Comparison of ENCODE assay signal across 9 cellular contexts in the genomic region with DNA sequence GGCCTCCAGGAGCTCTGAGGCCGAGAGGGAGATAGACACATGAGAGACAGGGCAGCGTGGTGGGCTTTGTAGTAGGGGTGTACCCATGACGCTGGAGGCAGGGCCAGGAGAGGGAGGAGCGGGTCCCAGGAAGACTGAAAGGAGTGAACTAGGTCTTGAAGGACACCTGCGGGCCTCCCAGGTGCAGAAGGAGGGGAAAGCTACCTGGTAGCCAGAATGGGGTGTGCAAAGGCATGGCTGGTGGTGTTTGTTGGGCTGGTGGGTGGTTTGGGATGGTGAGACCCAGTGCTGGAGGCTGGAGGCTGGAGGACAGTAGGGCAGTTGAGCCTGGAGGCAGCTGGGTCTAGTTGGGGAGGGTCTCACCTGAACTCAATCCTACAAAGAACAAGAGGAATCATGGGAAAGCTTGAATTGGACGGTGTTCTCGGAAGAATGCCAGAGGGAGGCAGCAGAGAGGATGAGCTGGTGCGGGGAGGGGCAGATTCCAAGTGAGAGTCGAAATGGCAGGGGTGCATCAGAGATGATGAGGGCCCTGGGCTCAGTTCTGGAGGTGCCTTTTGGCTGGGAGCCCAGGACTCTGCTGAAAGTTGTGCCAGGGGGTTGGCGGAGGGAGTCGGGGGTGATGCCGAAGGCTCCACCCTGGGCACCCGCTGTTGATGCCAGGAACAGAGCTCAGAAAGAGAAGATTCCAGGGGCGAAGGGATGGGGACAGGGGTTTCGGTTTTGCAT. TPM values are rescaled to one million over a fixed set of nuclear protein-coding genes. Genes with fewer than 3 reads are reported as not detected.
"Had no signal": no experiment of that assay in that cellular context is flagged by ENCODE, and none has a peak within 500 bp of the region (broad histone marks: within the 10 kb centered on the region; RNA-seq: fewer than 3 reads in every experiment).

No MANE protein-coding gene starts in this region.

- H3K27ac Mint-ChIP-seq: activated CD8-positive, alpha-beta T cell treated with anti-CD3 and anti-CD28 coated beads, Interleukin-2, amount 10 ng/mL, durations not matched to agents 7 days and 5 days; stimulated activated memory B cell treated with anti-CD40 and anti-IgM and Interleukin-4, amounts not matched to agents 10 μg/mL and 1 μg/mL and 100 μg/mL, for 72 hours; T-helper 1 cell treated with Interleukin-12 subunit alpha and Interleukin-12 subunit beta and Interleukin-4 antibody, amounts not matched to agents 30 μg/mL and 1 μg/mL, for 36 hours; WTC11 had no signal

- H3K9me3 Mint-ChIP-seq: stimulated activated memory B cell treated with anti-CD40 and anti-IgM and Interleukin-4, amounts not matched to agents 10 μg/mL and 1 μg/mL and 100 μg/mL, for 72 hours had no signal

- H3K36me3 ChIP-seq: ovary, transverse colon had no signal

- H3K36me3 Mint-ChIP-seq: brain; stimulated activated memory B cell treated with anti-CD40 and anti-IgM and Interleukin-4, amounts not matched to agents 10 μg/mL and 1 μg/mL and 100 μg/mL, for 72 hours; WTC11 had no signal

- H3K27me3 ChIP-seq: esophagus muscularis mucosa, ovary, transverse colon had no signal

- H3K9me3 ChIP-seq: esophagus muscularis mucosa, ovary, transverse colon had no signal

- H3K4me3 Mint-ChIP-seq: activated CD8-positive, alpha-beta T cell treated with anti-CD3 and anti-CD28 coated beads, Interleukin-2, amount 10 ng/mL, durations not matched to agents 7 days and 5 days; stimulated activated memory B cell treated with anti-CD40 and anti-IgM and Interleukin-4, amounts not matched to agents 10 μg/mL and 1 μg/mL and 100 μg/mL, for 72 hours; T-helper 1 cell treated with Interleukin-12 subunit alpha and Interleukin-12 subunit beta and Interleukin-4 antibody, amounts not matched to agents 30 μg/mL and 1 μg/mL, for 36 hours; WTC11 had no signal

- H3K27ac ChIP-seq: ovary had no signal

- H3K4me3 ChIP-seq: esophagus muscularis mucosa, ovary, skin epidermis, transverse colon had no signal

RNA-seq across cellular contexts. Expression of gene C1QTNF1, which starts 21.2 kb away (rescaled TPM):
- total RNA-seq: activated CD8-positive, alpha-beta T cell treated with anti-CD3 and anti-CD28 coated beads, Interleukin-2, amount 10 ng/mL, durations not matched to agents 7 days and 5 days had no signal
